20 cellular contexts compared by ENCODE assay signal in the genomic region with DNA sequence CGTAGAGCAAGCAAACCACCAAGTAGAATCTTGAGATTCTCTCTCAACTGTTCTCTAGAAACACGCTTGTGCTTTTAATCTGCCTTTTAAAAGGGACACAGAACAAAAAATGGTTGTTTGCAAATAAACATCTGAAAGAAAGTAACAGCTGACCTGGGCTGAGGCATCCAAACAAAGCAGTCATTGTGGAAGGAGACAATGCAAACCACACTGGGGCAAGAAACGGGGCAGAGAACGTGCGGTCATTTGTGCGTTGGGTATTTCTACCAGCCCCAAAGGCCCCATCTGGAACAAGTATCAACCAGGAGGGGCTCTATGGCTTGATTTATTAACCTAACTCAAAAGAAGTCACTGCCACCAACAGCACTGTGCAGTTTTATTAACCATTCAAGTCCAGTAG. TPM values are rescaled to one million over a fixed set of nuclear protein-coding genes. Genes with fewer than 3 reads are reported as not detected.
DNase-seq lines count a peak whose midpoint lies in the region; ATAC-seq and TF ChIP-seq lines count a peak whose summit lies in the region.
"Had no signal": no experiment of that assay in that cellular context is flagged by ENCODE, and none has a peak within 500 bp of the region (broad histone marks: within the 10 kb centered on the region; RNA-seq: fewer than 3 reads in every experiment).

No MANE protein-coding gene starts in this region.

- H3K4me1 Mint-ChIP-seq in glutamatergic neuron (ENCODE audit: low read depth, unreplicated experiment) = peaks cover 51% of the 10 kb centered on the region

- H3K9ac ChIP-seq in BLaER1 treated with 17β-estradiol and CSF1 and Interleukin-3, amounts not matched to agents 10 nM and 100 nM = peak overlapping the region in 6 of 11 experiments; percentile 4 to 44 (median 28); a peak in 7 of 22 replicates
- H3K9ac ChIP-seq: KMS-11 had no signal

- intact Hi-C loops in transverse colon (cut with DNase I; ENCODE audit: low total_unique reads) = no loop called here

- no peak overlapping the region for H3K4me2 ChIP-seq in BLaER1 treated with 17β-estradiol and CSF1 and Interleukin-3, amounts not matched to agents 10 nM and 100 nM
- H3K4me2 ChIP-seq: hepatocyte, KMS-11 had no signal

- WGBS in transverse colon (ENCODE audit: low coverage in 1 of 2), 2 donors = 88 to 91% methylated on average over 6 of the region's 6 CpGs

- peak overlapping the region; percentile 36 for H3K27ac Mint-ChIP-seq in glutamatergic neuron (ENCODE audit: unreplicated experiment)
- H3K27ac Mint-ChIP-seq: activated naive CD8-positive, alpha-beta T cell treated with anti-CD3 and anti-CD28 coated beads for 36 hours; CD8-positive, alpha-beta T cell had no signal

- H3K9me3 ChIP-seq in BLaER1 treated with 17β-estradiol and CSF1 and Interleukin-3, amounts not matched to agents 10 nM and 100 nM (replicated peaks in 1 of 11) = no peaks in the 10 kb centered on the region
- H3K9me3 ChIP-seq in WERI-Rb-1 (ENCODE audit: severe bottlenecking) = no peaks in the 10 kb centered on the region
- no peaks in the 10 kb centered on the region for H3K9me3 ChIP-seq in transverse colon
- H3K9me3 ChIP-seq: HAP-1 had no signal

- in situ Hi-C loops in transverse colon (cut with MboI; ENCODE audit: low pct_ligation_motif_present in 1 of 4, low pct_unique_long_range_greater_than_20kb in 1 of 4, low sequenced_read_pairs in 3 of 4) = no loop called here

- 0 out of 22 replicates have a peak overlapping the region, but pooled peaks of 1 of the 11 experiments have one; percentile 5 for H3K27ac ChIP-seq in BLaER1 treated with 17β-estradiol and CSF1 and Interleukin-3, amounts not matched to agents 10 nM and 100 nM
- peak overlapping the region; percentile 40 for H3K27ac ChIP-seq in WERI-Rb-1
- H3K27ac ChIP-seq in transverse colon = no peak overlapping the region
- H3K27ac ChIP-seq: hepatocyte, KMS-11, VCaP had no signal

- no peaks in the 10 kb centered on the region for H3K36me3 Mint-ChIP-seq in glutamatergic neuron (ENCODE audit: unreplicated experiment)

- no peak for TF ChIP-seq POLR2A in transverse colon (IDR thresholded peaks at IDR 0.05)

- no peaks in the 10 kb centered on the region for H3K27me3 ChIP-seq in BLaER1 treated with 17β-estradiol and CSF1 and Interleukin-3, amounts not matched to agents 10 nM and 100 nM
- H3K27me3 ChIP-seq in WERI-Rb-1 (ENCODE audit: insufficient read depth, low read depth, severe bottlenecking) (no peaks in the 10 kb centered on the region), transverse colon (no peaks in the 10 kb centered on the region)
- H3K27me3 ChIP-seq: hepatocyte had no signal

- ATAC-seq in HG02884 (IDR thresholded peaks at IDR 0.05; ENCODE audit: unreplicated experiment) = no peak
- no peak for ATAC-seq in HG03439 (IDR thresholded peaks at IDR 0.05; ENCODE audit: unreplicated experiment)
- ATAC-seq: activated T-cell treated with anti-CD3 and anti-CD28 coated beads, Interleukin-2, amount 50 U/mL, for 72 hours; CD8-positive, alpha-beta T cell; Panc1 had no signal

- TF ChIP-seq CTCF in WERI-Rb-1 (IDR thresholded peaks at IDR 0.05; ENCODE audit: low read depth, low read length) (no peak), glutamatergic neuron (IDR thresholded peaks at IDR 0.05; ENCODE audit: partially characterized antibody, unreplicated experiment) (no peak), transverse colon (IDR thresholded peaks at IDR 0.05) (no peak)

- peaks cover 8% of the 10 kb centered on the region for H3K27me3 Mint-ChIP-seq in glutamatergic neuron (ENCODE audit: unreplicated experiment)
- H3K27me3 Mint-ChIP-seq: activated naive CD8-positive, alpha-beta T cell treated with anti-CD3 and anti-CD28 coated beads for 36 hours had no signal

- peaks cover 15% of the 10 kb centered on the region for H3K9me3 Mint-ChIP-seq in glutamatergic neuron (ENCODE audit: unreplicated experiment)
- H3K9me3 Mint-ChIP-seq: activated naive CD8-positive, alpha-beta T cell treated with anti-CD3 and anti-CD28 coated beads for 36 hours; activated T-cell treated with anti-CD3 and anti-CD28 coated beads, Interleukin-2, amount 50 U/mL, for 72 hours; CD8-positive, alpha-beta T cell had no signal

- H3K4me1 ChIP-seq in BLaER1 treated with 17β-estradiol and CSF1 and Interleukin-3, amounts not matched to agents 10 nM and 100 nM = peaks cover 27 to 70% (median 44%) of the 10 kb centered on the region in 10 experiments
- H3K4me1 ChIP-seq in transverse colon = peaks cover 5 to 24% (median 12%) of the 10 kb centered on the region in 4 donors

- DNase-seq in WERI-Rb-1 (no peak), glutamatergic neuron (no peak), nucleus accumbens (lab: John Stamatoyannopoulos, UW) (peak in 45 of 56 donors; percentile 13 to 78 (median 58)), transverse colon (no peak), 8988T (no peak)
- DNase-seq: activated naive CD8-positive, alpha-beta T cell treated with anti-CD3 and anti-CD28 coated beads for 36 hours; activated T-cell treated with anti-CD3 and anti-CD28 coated beads, Interleukin-2, amount 50 U/mL, for 72 hours; CD8-positive, alpha-beta T cell; islet precursor cell; NCI-H187; NCI-H345 had no signal

- no peak for TF ChIP-seq EP300 in transverse colon (IDR thresholded peaks at IDR 0.05; ENCODE audit: low read depth)

- peaks cover 23 to 92% (median 82%) of the 10 kb centered on the region in 11 experiments for H3K36me3 ChIP-seq in BLaER1 treated with 17β-estradiol and CSF1 and Interleukin-3, amounts not matched to agents 10 nM and 100 nM
- H3K36me3 ChIP-seq in WERI-Rb-1 (peaks cover 98% of the 10 kb centered on the region), transverse colon (peaks cover 0 to 8% (median 0%) of the 10 kb centered on the region in 4 donors)

- H4K20me1 ChIP-seq in BLaER1 treated with 17β-estradiol and CSF1 and Interleukin-3, amounts not matched to agents 10 nM and 100 nM = peaks cover 0 to 96% (median 75%) of the 10 kb centered on the region in 11 experiments; a peak in 15 of 22 replicates

- no peak overlapping the region for H3K4me3 ChIP-seq in BLaER1 treated with 17β-estradiol and CSF1 and Interleukin-3, amounts not matched to agents 10 nM and 100 nM
- H3K4me3 ChIP-seq in WERI-Rb-1 (ENCODE audit: low read depth, low read length) = no peak overlapping the region
- no peak overlapping the region for H3K4me3 ChIP-seq in transverse colon
- H3K4me3 ChIP-seq: HAP-1, hepatocyte had no signal

- peak overlapping the region; percentile 83 for H3K4me3 Mint-ChIP-seq in glutamatergic neuron (ENCODE audit: unreplicated experiment)
- H3K4me3 Mint-ChIP-seq: activated naive CD8-positive, alpha-beta T cell treated with anti-CD3 and anti-CD28 coated beads for 36 hours; activated T-cell treated with anti-CD3 and anti-CD28 coated beads, Interleukin-2, amount 50 U/mL, for 72 hours; CD8-positive, alpha-beta T cell had no signal

RNA-seq across cellular contexts. Expression of a gene that starts 6.0 kb away (rescaled TPM):
- 2,298 TPM for total RNA-seq in glutamatergic neuron (ENCODE audit: unreplicated experiment)
- 10 to 100 TPM in 3 of 4 donors, 1 to 10 TPM in 1; 6.4 to 24.3 (median 16.5) TPM for total RNA-seq in transverse colon

RNA-seq across cellular contexts. Expression of a gene that starts 24.7 kb away (rescaled TPM):
- total RNA-seq in glutamatergic neuron (ENCODE audit: unreplicated experiment) (6.4 TPM), transverse colon (1 to 10 TPM in 3 of 4 donors, not detected in 1; 2.0 to 2.4 (median 2.4) TPM)

RNA-seq across cellular contexts. Expression of a gene that starts 41.0 kb away (rescaled TPM):
- total RNA-seq in glutamatergic neuron (ENCODE audit: unreplicated experiment) = 1.3 TPM
- total RNA-seq in transverse colon = under 1 TPM in 1 of 4 donors, not detected in 3; 0.41 TPM
- total RNA-seq: posterior vena cava had no signal

Comparison
In these comparisons a context has a peak if more than half of its experiments do, and no peak if none do; other contexts are left out.
1. DNase-seq: peak in nucleus accumbens (45 of 56); none in WERI-Rb-1 (single experiment), glutamatergic neuron (single experiment), transverse colon (single experiment) and 8988T (single experiment).
2. RNA of a gene that starts 6.0 kb away (total RNA-seq): 2,298 TPM in glutamatergic neuron (single experiment); 6.4 to 24.3 TPM in transverse colon; every median in the first group is over 10 times any median in the second.